In genomic region chr19:28737021-28737525, GRCh38 we compare ENCODE assay signal across 1 cellular context.
TF ChIP-seq lines count a peak whose summit lies in the region.

No MANE protein-coding gene starts in this region.

TF ChIP-seq in GM23338, 12 proteins besides CTCF, POLR2A, EP300 and RAD21 (continued from another document):
- TF ChIP-seq REST (IDR thresholded peaks at IDR 0.05; ENCODE audit: unreplicated experiment): no peak
- TF ChIP-seq, protein P1, sequence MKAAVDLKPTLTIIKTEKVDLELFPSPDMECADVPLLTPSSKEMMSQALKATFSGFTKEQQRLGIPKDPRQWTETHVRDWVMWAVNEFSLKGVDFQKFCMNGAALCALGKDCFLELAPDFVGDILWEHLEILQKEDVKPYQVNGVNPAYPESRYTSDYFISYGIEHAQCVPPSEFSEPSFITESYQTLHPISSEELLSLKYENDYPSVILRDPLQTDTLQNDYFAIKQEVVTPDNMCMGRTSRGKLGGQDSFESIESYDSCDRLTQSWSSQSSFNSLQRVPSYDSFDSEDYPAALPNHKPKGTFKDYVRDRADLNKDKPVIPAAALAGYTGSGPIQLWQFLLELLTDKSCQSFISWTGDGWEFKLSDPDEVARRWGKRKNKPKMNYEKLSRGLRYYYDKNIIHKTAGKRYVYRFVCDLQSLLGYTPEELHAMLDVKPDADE (IDR thresholded peaks at IDR 0.05): no peak
- TF ChIP-seq, protein P2, sequence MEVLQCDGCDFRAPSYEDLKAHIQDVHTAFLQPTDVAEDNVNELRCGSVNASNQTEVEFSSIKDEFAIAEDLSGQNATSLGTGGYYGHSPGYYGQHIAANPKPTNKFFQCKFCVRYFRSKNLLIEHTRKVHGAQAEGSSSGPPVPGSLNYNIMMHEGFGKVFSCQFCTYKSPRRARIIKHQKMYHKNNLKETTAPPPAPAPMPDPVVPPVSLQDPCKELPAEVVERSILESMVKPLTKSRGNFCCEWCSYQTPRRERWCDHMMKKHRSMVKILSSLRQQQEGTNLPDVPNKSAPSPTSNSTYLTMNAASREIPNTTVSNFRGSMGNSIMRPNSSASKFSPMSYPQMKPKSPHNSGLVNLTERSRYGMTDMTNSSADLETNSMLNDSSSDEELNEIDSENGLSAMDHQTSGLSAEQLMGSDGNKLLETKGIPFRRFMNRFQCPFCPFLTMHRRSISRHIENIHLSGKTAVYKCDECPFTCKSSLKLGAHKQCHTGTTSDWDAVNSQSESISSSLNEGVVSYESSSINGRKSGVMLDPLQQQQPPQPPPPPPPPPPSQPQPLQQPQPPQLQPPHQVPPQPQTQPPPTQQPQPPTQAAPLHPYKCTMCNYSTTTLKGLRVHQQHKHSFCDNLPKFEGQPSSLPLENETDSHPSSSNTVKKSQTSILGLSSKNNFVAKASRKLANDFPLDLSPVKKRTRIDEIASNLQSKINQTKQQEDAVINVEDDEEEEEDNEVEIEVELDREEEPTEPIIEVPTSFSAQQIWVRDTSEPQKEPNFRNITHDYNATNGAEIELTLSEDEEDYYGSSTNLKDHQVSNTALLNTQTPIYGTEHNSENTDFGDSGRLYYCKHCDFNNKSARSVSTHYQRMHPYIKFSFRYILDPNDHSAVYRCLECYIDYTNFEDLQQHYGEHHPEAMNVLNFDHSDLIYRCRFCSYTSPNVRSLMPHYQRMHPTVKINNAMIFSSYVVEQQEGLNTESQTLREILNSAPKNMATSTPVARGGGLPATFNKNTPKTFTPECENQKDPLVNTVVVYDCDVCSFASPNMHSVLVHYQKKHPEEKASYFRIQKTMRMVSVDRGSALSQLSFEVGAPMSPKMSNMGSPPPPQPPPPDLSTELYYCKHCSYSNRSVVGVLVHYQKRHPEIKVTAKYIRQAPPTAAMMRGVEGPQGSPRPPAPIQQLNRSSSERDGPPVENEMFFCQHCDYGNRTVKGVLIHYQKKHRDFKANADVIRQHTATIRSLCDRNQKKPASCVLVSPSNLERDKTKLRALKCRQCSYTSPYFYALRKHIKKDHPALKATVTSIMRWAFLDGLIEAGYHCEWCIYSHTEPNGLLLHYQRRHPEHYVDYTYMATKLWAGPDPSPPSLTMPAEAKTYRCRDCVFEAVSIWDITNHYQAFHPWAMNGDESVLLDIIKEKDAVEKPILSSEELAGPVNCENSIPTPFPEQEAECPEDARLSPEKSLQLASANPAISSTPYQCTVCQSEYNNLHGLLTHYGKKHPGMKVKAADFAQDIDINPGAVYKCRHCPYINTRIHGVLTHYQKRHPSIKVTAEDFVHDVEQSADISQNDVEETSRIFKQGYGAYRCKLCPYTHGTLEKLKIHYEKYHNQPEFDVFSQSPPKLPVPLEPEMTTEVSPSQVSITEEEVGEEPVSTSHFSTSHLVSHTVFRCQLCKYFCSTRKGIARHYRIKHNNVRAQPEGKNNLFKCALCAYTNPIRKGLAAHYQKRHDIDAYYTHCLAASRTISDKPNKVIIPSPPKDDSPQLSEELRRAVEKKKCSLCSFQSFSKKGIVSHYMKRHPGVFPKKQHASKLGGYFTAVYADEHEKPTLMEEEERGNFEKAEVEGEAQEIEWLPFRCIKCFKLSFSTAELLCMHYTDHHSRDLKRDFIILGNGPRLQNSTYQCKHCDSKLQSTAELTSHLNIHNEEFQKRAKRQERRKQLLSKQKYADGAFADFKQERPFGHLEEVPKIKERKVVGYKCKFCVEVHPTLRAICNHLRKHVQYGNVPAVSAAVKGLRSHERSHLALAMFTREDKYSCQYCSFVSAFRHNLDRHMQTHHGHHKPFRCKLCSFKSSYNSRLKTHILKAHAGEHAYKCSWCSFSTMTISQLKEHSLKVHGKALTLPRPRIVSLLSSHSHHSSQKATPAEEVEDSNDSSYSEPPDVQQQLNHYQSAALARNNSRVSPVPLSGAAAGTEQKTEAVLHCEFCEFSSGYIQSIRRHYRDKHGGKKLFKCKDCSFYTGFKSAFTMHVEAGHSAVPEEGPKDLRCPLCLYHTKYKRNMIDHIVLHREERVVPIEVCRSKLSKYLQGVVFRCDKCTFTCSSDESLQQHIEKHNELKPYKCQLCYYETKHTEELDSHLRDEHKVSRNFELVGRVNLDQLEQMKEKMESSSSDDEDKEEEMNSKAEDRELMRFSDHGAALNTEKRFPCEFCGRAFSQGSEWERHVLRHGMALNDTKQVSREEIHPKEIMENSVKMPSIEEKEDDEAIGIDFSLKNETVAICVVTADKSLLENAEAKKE (CRISPR knock-in tag; IDR thresholded peaks at IDR 0.05): no peak
- no peak for TF ChIP-seq ZNF114 (CRISPR knock-in tag; IDR thresholded peaks at IDR 0.05)
- no peak for TF ChIP-seq ZNF331 (CRISPR knock-in tag; IDR thresholded peaks at IDR 0.05; ENCODE audit: low read depth)
